In the genomic region with DNA sequence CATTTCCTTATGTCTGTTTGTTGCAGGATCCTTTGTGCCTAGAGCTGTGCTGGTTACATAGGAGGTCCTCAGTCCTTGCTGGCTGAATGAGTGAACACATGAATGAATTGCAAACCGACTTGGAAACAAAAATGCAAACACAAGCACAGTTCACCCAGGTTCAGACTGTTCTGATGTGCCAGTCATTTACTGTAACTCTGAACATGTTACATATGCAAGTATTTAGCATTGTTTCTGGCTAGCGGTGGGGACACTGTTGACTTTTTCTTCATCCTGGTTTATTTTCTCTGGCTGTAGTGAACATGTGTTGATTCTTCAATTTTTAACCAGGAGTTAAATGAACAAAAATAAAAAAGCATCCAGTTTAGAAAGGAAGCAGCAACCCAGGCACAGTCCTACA, we compare ENCODE assay signal across 30 cellular contexts. TPM values are rescaled to one million over a fixed set of nuclear protein-coding genes. Genes with fewer than 3 reads are reported as not detected.
"Had no signal": no experiment of that assay in that cellular context is flagged by ENCODE, and none has a peak within 500 bp of the region (broad histone marks: within the 10 kb centered on the region; RNA-seq: fewer than 3 reads in every experiment).

No MANE protein-coding gene starts in this region.

- H3K9me3 Mint-ChIP-seq: activated naive CD4-positive, alpha-beta T cell treated with anti-CD3 and anti-CD28 coated beads for 36 hours; activated naive CD8-positive, alpha-beta T cell treated with anti-CD3 and anti-CD28 coated beads for 36 hours; activated T-helper 1 cell treated with anti-CD3 and anti-CD28 coated beads, Interleukin-12 subunit alpha, Interleukin-12 subunit beta, Interleukin-2, Interleukin-4 antibody, amounts not matched to agents 30 ng/mL and 10 ng/mL and 1 ng/mL, durations not matched to agents 14 hours and 24 hours and 36 hours; dendritic cell treated with granulocyte-macrophage colony-stimulating factor and Interleukin-4, amounts not matched to agents 40 ng/mL and 50 ng/mL, for 4 days; endodermal cell; nephron progenitor cell; stimulated activated effector memory CD8-positive, alpha-beta T cell treated with anti-CD3 and anti-CD28 coated beads, Interleukin-12 subunit alpha, Interleukin-12 subunit beta, amount 100 ng/mL, for 72 hours; stimulated activated naive CD8-positive, alpha-beta T cell treated with anti-CD3 and anti-CD28 coated beads, Interleukin-15, amount 100 ng/mL, for 72 hours; type B pancreatic cell had no signal

- H3K27ac Mint-ChIP-seq: activated naive CD4-positive, alpha-beta T cell treated with anti-CD3 and anti-CD28 coated beads for 36 hours; activated naive CD8-positive, alpha-beta T cell treated with anti-CD3 and anti-CD28 coated beads for 36 hours; activated T-helper 1 cell treated with anti-CD3 and anti-CD28 coated beads, Interleukin-12 subunit alpha, Interleukin-12 subunit beta, Interleukin-2, Interleukin-4 antibody, amounts not matched to agents 30 ng/mL and 10 ng/mL and 1 ng/mL, durations not matched to agents 14 hours and 24 hours and 36 hours; dendritic cell treated with granulocyte-macrophage colony-stimulating factor and Interleukin-4, amounts not matched to agents 40 ng/mL and 50 ng/mL, for 4 days; endodermal cell; nephron progenitor cell; progenitor cell of endocrine pancreas; stimulated activated effector memory CD8-positive, alpha-beta T cell treated with anti-CD3 and anti-CD28 coated beads, Interleukin-12 subunit alpha, Interleukin-12 subunit beta, amount 100 ng/mL, for 72 hours; stimulated activated naive CD8-positive, alpha-beta T cell treated with anti-CD3 and anti-CD28 coated beads, Interleukin-15, amount 100 ng/mL, for 72 hours; type B pancreatic cell had no signal

- H3K27ac ChIP-seq: ascending aorta, brain microvascular endothelial cell, ovary, sigmoid colon, vagina, WERI-Rb-1 had no signal

- H3K9me3 ChIP-seq: ascending aorta, ovary, sigmoid colon, vagina had no signal

- H3K4me1 ChIP-seq: ascending aorta had no signal

- H3K36me3 ChIP-seq: brain microvascular endothelial cell, ovary, sigmoid colon, WERI-Rb-1 had no signal

- H3K36me3 Mint-ChIP-seq: activated naive CD8-positive, alpha-beta T cell treated with anti-CD3 and anti-CD28 coated beads for 36 hours; stimulated activated effector memory CD8-positive, alpha-beta T cell treated with anti-CD3 and anti-CD28 coated beads, Interleukin-12 subunit alpha, Interleukin-12 subunit beta, amount 100 ng/mL, for 72 hours had no signal

- H3K4me1 Mint-ChIP-seq: activated naive CD8-positive, alpha-beta T cell treated with anti-CD3 and anti-CD28 coated beads for 36 hours; stimulated activated effector memory CD8-positive, alpha-beta T cell treated with anti-CD3 and anti-CD28 coated beads, Interleukin-12 subunit alpha, Interleukin-12 subunit beta, amount 100 ng/mL, for 72 hours; stimulated activated naive CD8-positive, alpha-beta T cell treated with anti-CD3 and anti-CD28 coated beads, Interleukin-15, amount 100 ng/mL, for 72 hours had no signal

- H3K27me3 ChIP-seq: ascending aorta, brain microvascular endothelial cell, ovary, sigmoid colon, vagina had no signal

- H3K4me3 ChIP-seq: ascending aorta, ovary, sigmoid colon, vagina had no signal

- ATAC-seq: activated CD4-positive, CD25-positive, alpha-beta regulatory T cell treated with anti-CD3 and anti-CD28 coated beads, Interleukin-2, amount 50 U/mL, for 24 hours; esophagus mucosa; stimulated activated effector memory CD8-positive, alpha-beta T cell treated with anti-CD3 and anti-CD28 coated beads, Interleukin-12 subunit alpha, Interleukin-12 subunit beta, amount 100 ng/mL, for 72 hours; stimulated activated naive CD8-positive, alpha-beta T cell treated with anti-CD3 and anti-CD28 coated beads, Interleukin-15, amount 100 ng/mL, for 72 hours had no signal

- H3K4me3 Mint-ChIP-seq: activated naive CD4-positive, alpha-beta T cell treated with anti-CD3 and anti-CD28 coated beads for 36 hours; activated naive CD8-positive, alpha-beta T cell treated with anti-CD3 and anti-CD28 coated beads for 36 hours; activated T-helper 1 cell treated with anti-CD3 and anti-CD28 coated beads, Interleukin-12 subunit alpha, Interleukin-12 subunit beta, Interleukin-2, Interleukin-4 antibody, amounts not matched to agents 30 ng/mL and 10 ng/mL and 1 ng/mL, durations not matched to agents 14 hours and 24 hours and 36 hours; dendritic cell treated with granulocyte-macrophage colony-stimulating factor and Interleukin-4, amounts not matched to agents 40 ng/mL and 50 ng/mL, for 4 days; endodermal cell; nephron progenitor cell; stimulated activated effector memory CD8-positive, alpha-beta T cell treated with anti-CD3 and anti-CD28 coated beads, Interleukin-12 subunit alpha, Interleukin-12 subunit beta, amount 100 ng/mL, for 72 hours; stimulated activated naive CD8-positive, alpha-beta T cell treated with anti-CD3 and anti-CD28 coated beads, Interleukin-15, amount 100 ng/mL, for 72 hours; type B pancreatic cell had no signal

- H3K27me3 Mint-ChIP-seq: type B pancreatic cell had no signal

- DNase-seq: activated CD4-positive, alpha-beta T cell treated with anti-CD3 and anti-CD28 coated beads for 48 hours; activated CD4-positive, alpha-beta T cell treated with anti-CD3 and anti-CD28 coated beads, Interleukin-2, amount 50 U/mL, for 48 hours; activated CD8-positive, alpha-beta memory T cell treated with anti-CD3 and anti-CD28 coated beads for 24 hours; activated effector memory CD4-positive, alpha-beta T cell treated with anti-CD3 and anti-CD28 coated beads, Interleukin-2, amount 50 U/mL, for 16 hours; activated naive CD4-positive, alpha-beta T cell treated with anti-CD3 and anti-CD28 coated beads for 36 hours; activated naive CD8-positive, alpha-beta T cell treated with anti-CD3 and anti-CD28 coated beads for 36 hours; brain microvascular endothelial cell; endodermal cell; head of caudate nucleus; hippocampal formation; nephron progenitor cell; ovary; retina; sigmoid colon; small intestine; stimulated activated CD4-positive, alpha-beta T cell treated with anti-CD3 and anti-CD28 coated beads, Interleukin-4, amount 100 ng/mL, for 24 hours; stimulated activated naive CD8-positive, alpha-beta T cell treated with anti-CD3 and anti-CD28 coated beads, Interleukin-15, amount 100 ng/mL, for 72 hours; substantia nigra; T1000; WERI-Rb-1 had no signal

RNA-seq across cellular contexts. Expression of a gene that starts 33.4 kb away (rescaled TPM):
- total RNA-seq: T-helper 1 cell treated with Interleukin-12 subunit alpha and Interleukin-12 subunit beta and Interleukin-4 antibody, amounts not matched to agents 30 ng/mL and 1 ng/mL, for 36 hours had no signal
